In genomic region chr17:81891303-81891552, GRCh38 we compare ENCODE assay signal across 8 cellular contexts. TPM values are rescaled to one million over a fixed set of nuclear protein-coding genes. Genes with fewer than 3 reads are reported as not detected.
DNase-seq lines count a peak whose midpoint lies in the region; ATAC-seq, FAIRE-seq and TF ChIP-seq lines count a peak whose summit lies in the region.

No MANE protein-coding gene starts in this region.

- peak overlapping the region in 3 of 4 experiments; percentile 86 to 99 (median 95); a peak in 5 of 7 replicates for H3K9ac ChIP-seq in H1 (replicated peaks in 1 of 4; ENCODE audit: extremely low read depth in 1 of 4, low read depth in 3 of 4, low read length in 3 of 4)

- peaks cover 0 to 3% (median 2%) of the 10 kb centered on the region in 4 experiments; a peak in 5 of 7 replicates for H3K4me1 ChIP-seq in H1 (replicated peaks in 1 of 4; ENCODE audit: control insufficient read depth in 3 of 4, insufficient read depth in 4 of 4, low read length in 3 of 4)
- peaks cover 5% of the 10 kb centered on the region for H3K4me1 ChIP-seq in prostate gland (replicated peaks)

- no peak overlapping the region for H4K5ac ChIP-seq in H1 (ENCODE audit: insufficient read length, low read depth, low read length)

- FAIRE-seq in H1 (lab: Jason Lieb, UNC), result no peak

- H3K4me3 ChIP-seq in Jurkat, Clone E6-1 (ENCODE audit: low read length), result peak overlapping the region; percentile 91
- H3K4me3 ChIP-seq in H1 (ENCODE audit: extremely low read depth in 1 of 4, insufficient read depth in 2 of 4, low read depth in 3 of 4, low read length in 4 of 4) (peak overlapping the region; percentile 80 to 94 (median 88)), prostate gland (peak overlapping the region; percentile 96 to 99)

- TF ChIP-seq CTCF in H1 (IDR thresholded peaks at IDR 0.05; ENCODE audit: control extremely low read depth in 1 of 3, insufficient read depth in 1 of 3, low read depth in 1 of 3, low read length in 3 of 3), result no peak
- no peak for TF ChIP-seq CTCF in prostate gland (IDR thresholded peaks at IDR 0.05)

- no peak overlapping the region for H2BK12ac ChIP-seq in H1 (ENCODE audit: low read depth, low read length)

- H4K8ac ChIP-seq in H1 (ENCODE audit: extremely low read depth, insufficient read depth, low read length), result no peak overlapping the region

- peaks cover 5% of the 10 kb centered on the region; the same call in 1 of the 2 replicates for H3K23me2 ChIP-seq in H1 (ENCODE audit: low read depth, low read length)

- H2BK120ac ChIP-seq in H1 (replicated peaks; ENCODE audit: low read depth, low read length), result no peak overlapping the region

- WGBS in H1 (ENCODE audit: extremely low coverage in 1 of 2, insufficient coverage in 1 of 2, insufficient read length in 1 of 2, insufficient replicate concordance in 2 of 2, low coverage in 1 of 2, low lambda C conversion rate in 2 of 2, missing lambda C conversion rate in 1 of 2), 2 experiments, result 0% methylated on average over 3 of the region's 40 CpGs; no CpG with 5 or more reads in 1 of the 2 experiments
- WGBS in prostate gland, result no CpG with 5 or more reads among the region's 40 CpGs

- peaks cover 22 to 41% (median 33%) of the 10 kb centered on the region in 4 experiments for H3K36me3 ChIP-seq in H1 (ENCODE audit: control insufficient read depth in 2 of 4, insufficient read depth in 4 of 4, low read length in 3 of 4)
- peaks cover 5 to 14% of the 10 kb centered on the region in 2 donors for H3K36me3 ChIP-seq in prostate gland

- H3K4me2 ChIP-seq in H1 (ENCODE audit: insufficient read depth in 1 of 2, low read depth in 2 of 2, low read length in 2 of 2), result peak overlapping the region in 1 of 2 experiments; percentile 84; a peak in 2 of 4 replicates

- H3K56ac ChIP-seq in H1 (replicated peaks; ENCODE audit: insufficient read length, low read depth, low read length), result no peak overlapping the region

- TF ChIP-seq POLR2A in GM18505 (IDR thresholded peaks at IDR 0.05; ENCODE audit: borderline replicate concordance, extremely low read depth, insufficient read depth, insufficient read length), result no peak
- no peak; a peak in 1 of 3 replicates for TF ChIP-seq POLR2A in H1 (IDR thresholded peaks at IDR 0.05; ENCODE audit: control extremely low read depth in 1 of 2, low read depth in 2 of 2, low read length in 2 of 2)
- TF ChIP-seq POLR2A in prostate gland (IDR thresholded peaks at IDR 0.05), result no peak

- intact Hi-C loops in prostate gland (cut with DNase I), result no loop called here
- intact Hi-C loops in head of caudate nucleus (cut with DNase I), result no loop called here

- DNase-seq in Jurkat, Clone E6-1 (ENCODE audit: low read depth, low spot score), result no peak
- no peak for DNase-seq in H1 (ENCODE audit: low read depth in 1 of 2, low spot score in 2 of 2)
- no peak for DNase-seq in prostate gland (ENCODE audit: low spot score)
- DNase-seq in 8988T, result no peak
- DNase-seq in midbrain (lab: John Stamatoyannopoulos, UW), result no peak
- DNase-seq in stimulated activated CD4-positive, alpha-beta T cell treated with anti-CD3 and anti-CD28 coated beads, Interleukin-4, amount 100 ng/mL, for 24 hours, result no peak
- DNase-seq in head of caudate nucleus, result no peak

- no peak overlapping the region for H2BK15ac ChIP-seq in H1 (ENCODE audit: low read length)

- peaks cover 12 to 15% of the 10 kb centered on the region in 2 experiments for H4K20me1 ChIP-seq in H1 (replicated peaks in 1 of 2; ENCODE audit: control insufficient read depth in 1 of 2, insufficient read depth in 2 of 2, low read length in 2 of 2)

- no peak overlapping the region for H3K23ac ChIP-seq in H1 (ENCODE audit: insufficient read length)

- CTCF ChIA-PET in H1 (lab: Charles Lee; ENCODE audit: partially characterized antibody), result interaction anchor here (1.8 kb wide), 1 partner anchor 33 kb away, joined by 4 read pairs; no protein-coding TSS in a partner anchor

- H3K79me2 ChIP-seq in H1 (ENCODE audit: control insufficient read depth in 1 of 2, insufficient read depth in 2 of 2, low read length in 2 of 2), result peaks cover 8 to 37% of the 10 kb centered on the region in 2 experiments

- H3K4ac ChIP-seq in H1 (replicated peaks; ENCODE audit: insufficient read length, low read depth, low read length), result no peak overlapping the region

- H4K91ac ChIP-seq in H1 (replicated peaks; ENCODE audit: insufficient read length, low read length), result no peak overlapping the region

- no peak overlapping the region for H2AK5ac ChIP-seq in H1 (ENCODE audit: low read depth, low read length)

- no peak overlapping the region for H2AFZ ChIP-seq in H1 (ENCODE audit: low read length)

- TF ChIP-seq RAD21 in H1 (IDR thresholded peaks at IDR 0.05 in 1 of 2, conservative IDR thresholded peaks at IDR 0.05 in 1 of 2; ENCODE audit: low read depth in 2 of 2, low read length in 2 of 2), result no peak

- peak; percentile 27 for ATAC-seq in GM18505 (IDR thresholded peaks at IDR 0.05; ENCODE audit: unreplicated experiment)

- POLR2A ChIA-PET in H1 (lab: Charles Lee; ENCODE audit: partially characterized antibody), result interaction anchor here (0.6 to 12.3 kb wide), 11 partner anchors 11 to 629 kb away, joined by 3 to 151 read pairs (median 5); partner anchors contain the start of gene NPB

- H3K9me3 ChIP-seq in H1 (ENCODE audit: insufficient read depth in 2 of 2, low read depth in 1 of 2, low read length in 1 of 2), result no peaks in the 10 kb centered on the region
- H3K9me3 ChIP-seq in prostate gland, result no peaks in the 10 kb centered on the region

- no peaks in the 10 kb centered on the region for H3K27me3 ChIP-seq in H1 (replicated peaks in 1 of 4; ENCODE audit: control insufficient read depth in 3 of 4, extremely low read depth in 1 of 4, insufficient read depth in 3 of 4, low read length in 3 of 4)
- no peaks in the 10 kb centered on the region for H3K27me3 ChIP-seq in prostate gland (replicated peaks; ENCODE audit: insufficient read depth)

- no peak overlapping the region for H2BK20ac ChIP-seq in H1 (ENCODE audit: low read length)

- H2BK5ac ChIP-seq in H1 (ENCODE audit: low read depth, low read length), result no peak overlapping the region

- H3K14ac ChIP-seq in H1 (ENCODE audit: insufficient read length), result no peak overlapping the region

- TF ChIP-seq EP300 in H1 (IDR thresholded peaks at IDR 0.05; ENCODE audit: borderline replicate concordance in 1 of 2, low read depth in 2 of 2, low read length in 2 of 2), result no peak

- H3K79me1 ChIP-seq in H1 (ENCODE audit: low read depth, low read length), result peaks cover 18% of the 10 kb centered on the region

- H3K18ac ChIP-seq in H1 (ENCODE audit: extremely low read depth, low read length), result no peak overlapping the region

- H3K27ac ChIP-seq in H1 (ENCODE audit: low read depth, low read length), result peak overlapping the region; percentile 83; the same call in 1 of the 2 replicates
- H3K27ac ChIP-seq in prostate gland, result peak overlapping the region; percentile 79 to 92

RNA-seq across cellular contexts. Expression of gene ALYREF, which starts 0.2 kb away (rescaled TPM):
- polyA plus RNA-seq in Jurkat, Clone E6-1 (2012; ENCODE audit: insufficient read depth, insufficient read length), result 331 TPM
- 186 and 191 TPM in 2 replicates for total RNA-seq in H1 (2021; fragmentation: NEBNext Ultra II Directional; extraction: Animal tissue kit (Norgen Biotek cat#: 25700))
- polyA plus RNA-seq in H1 (2011; rRNA removed), result 83.8 and 118 TPM in 2 replicates
- 130 TPM for polyA plus RNA-seq in H1 (2011; cell fraction: cytosol; rRNA removed)
- polyA plus RNA-seq in H1 (2011; cell fraction: nucleus; rRNA removed), result 148 TPM
- polyA plus RNA-seq in H1 (2012, experiment 1 of 2), result 149 to 176 TPM (median 160 TPM) in 4 replicates
- 125 TPM for polyA plus RNA-seq in H1 (2012, experiment 2 of 2)
- polyA plus RNA-seq in H1 (2013, experiment 1 of 2), result 83.8 TPM
- polyA plus RNA-seq in H1 (2013, experiment 2 of 2), result 84.5 TPM
- 107 and 142 TPM in 2 replicates for polyA minus RNA-seq in H1 (2011; rRNA and poly(A)+ RNA removed)
- 69.6 TPM for polyA minus RNA-seq in H1 (2011; cell fraction: cytosol; rRNA and poly(A)+ RNA removed)
- polyA minus RNA-seq in H1 (2011; cell fraction: nucleus; rRNA and poly(A)+ RNA removed), result 53.1 TPM
- total RNA-seq in prostate gland, result 100 to 1,000 TPM in 1 of 2 donors, 10 to 100 TPM in 1; 83.9 to 108 TPM

RNA-seq across cellular contexts. Expression of gene ANAPC11, which starts 0.3 kb away (rescaled TPM):
- polyA plus RNA-seq in Jurkat, Clone E6-1 (2012; ENCODE audit: insufficient read depth, insufficient read length), result 177 TPM
- total RNA-seq in H1 (2021; fragmentation: NEBNext Ultra II Directional; extraction: Animal tissue kit (Norgen Biotek cat#: 25700)), result 176 and 182 TPM in 2 replicates
- polyA plus RNA-seq in H1 (2011; rRNA removed), result 963 and 1,221 TPM in 2 replicates
- polyA plus RNA-seq in H1 (2011; cell fraction: cytosol; rRNA removed), result 794 TPM
- 457 TPM for polyA plus RNA-seq in H1 (2011; cell fraction: nucleus; rRNA removed)
- polyA plus RNA-seq in H1 (2012, experiment 1 of 2), result 143 to 393 TPM (median 335 TPM) in 4 replicates
- polyA plus RNA-seq in H1 (2012, experiment 2 of 2), result 515 TPM
- polyA plus RNA-seq in H1 (2013, experiment 1 of 2), result 424 TPM
- polyA plus RNA-seq in H1 (2013, experiment 2 of 2), result 403 TPM
- 69.6 and 71.5 TPM in 2 replicates for polyA minus RNA-seq in H1 (2011; rRNA and poly(A)+ RNA removed)
- 84.5 TPM for polyA minus RNA-seq in H1 (2011; cell fraction: cytosol; rRNA and poly(A)+ RNA removed)
- polyA minus RNA-seq in H1 (2011; cell fraction: nucleus; rRNA and poly(A)+ RNA removed), result 82.7 TPM
- 100 to 1,000 TPM; 128 to 278 TPM for total RNA-seq in prostate gland

RNA-seq across cellular contexts. Expression of gene NPB, which starts 10.8 kb away (rescaled TPM):
- not detected for polyA plus RNA-seq in Jurkat, Clone E6-1 (2012; ENCODE audit: insufficient read depth, insufficient read length)
- 0.80 and 1.5 TPM in 2 replicates for total RNA-seq in H1 (2021; fragmentation: NEBNext Ultra II Directional; extraction: Animal tissue kit (Norgen Biotek cat#: 25700))
- 2.5 and 3.9 TPM in 2 replicates for polyA plus RNA-seq in H1 (2011; rRNA removed)
- 1.6 TPM for polyA plus RNA-seq in H1 (2011; cell fraction: cytosol; rRNA removed)
- polyA plus RNA-seq in H1 (2011; cell fraction: nucleus; rRNA removed), result 1.5 TPM
- polyA plus RNA-seq in H1 (2012, experiment 1 of 2), result 0.48 to 0.69 TPM (median 0.53 TPM) in 3 of 4 replicates, not detected in the other
- polyA plus RNA-seq in H1 (2012, experiment 2 of 2), result 0.91 TPM
- 1.6 TPM for polyA plus RNA-seq in H1 (2013, experiment 1 of 2)
- polyA plus RNA-seq in H1 (2013, experiment 2 of 2), result 1.3 TPM
- 0.80 and 1.0 TPM in 2 replicates for polyA minus RNA-seq in H1 (2011; rRNA and poly(A)+ RNA removed)
- polyA minus RNA-seq in H1 (2011; cell fraction: cytosol; rRNA and poly(A)+ RNA removed), result not detected
- polyA minus RNA-seq in H1 (2011; cell fraction: nucleus; rRNA and poly(A)+ RNA removed), result 3.9 TPM
- total RNA-seq in prostate gland, result 10 to 100 TPM in 1 of 2 donors, 1 to 10 TPM in 1; 9.8 to 10.9 TPM

RNA-seq across cellular contexts. Expression of gene PCYT2, which starts 20.0 kb away (rescaled TPM):
- 39.1 TPM for polyA plus RNA-seq in Jurkat, Clone E6-1 (2012; ENCODE audit: insufficient read depth, insufficient read length)
- 29.9 and 31.0 TPM in 2 replicates for total RNA-seq in H1 (2021; fragmentation: NEBNext Ultra II Directional; extraction: Animal tissue kit (Norgen Biotek cat#: 25700))
- 31.3 and 37.7 TPM in 2 replicates for polyA plus RNA-seq in H1 (2011; rRNA removed)
- polyA plus RNA-seq in H1 (2011; cell fraction: cytosol; rRNA removed), result 42.9 TPM
- 82.5 TPM for polyA plus RNA-seq in H1 (2011; cell fraction: nucleus; rRNA removed)
- 19.0 to 35.2 TPM (median 29.2 TPM) in 4 replicates for polyA plus RNA-seq in H1 (2012, experiment 1 of 2)
- 29.9 TPM for polyA plus RNA-seq in H1 (2012, experiment 2 of 2)
- polyA plus RNA-seq in H1 (2013, experiment 1 of 2), result 20.7 TPM
- polyA plus RNA-seq in H1 (2013, experiment 2 of 2), result 19.4 TPM
- 22.7 and 29.5 TPM in 2 replicates for polyA minus RNA-seq in H1 (2011; rRNA and poly(A)+ RNA removed)
- polyA minus RNA-seq in H1 (2011; cell fraction: cytosol; rRNA and poly(A)+ RNA removed), result 17.1 TPM
- 46.4 TPM for polyA minus RNA-seq in H1 (2011; cell fraction: nucleus; rRNA and poly(A)+ RNA removed)
- total RNA-seq in prostate gland, result 10 to 100 TPM; 51.4 to 69.2 TPM

RNA-seq across cellular contexts. Expression of gene ARHGDIA, which starts 20.1 kb away (rescaled TPM):
- 572 TPM for polyA plus RNA-seq in Jurkat, Clone E6-1 (2012; ENCODE audit: insufficient read depth, insufficient read length)
- 217 and 246 TPM in 2 replicates for total RNA-seq in H1 (2021; fragmentation: NEBNext Ultra II Directional; extraction: Animal tissue kit (Norgen Biotek cat#: 25700))
- polyA plus RNA-seq in H1 (2011; rRNA removed), result 62.4 and 155 TPM in 2 replicates
- 39.2 TPM for polyA plus RNA-seq in H1 (2011; cell fraction: cytosol; rRNA removed)
- polyA plus RNA-seq in H1 (2011; cell fraction: nucleus; rRNA removed), result 107 TPM
- 161 to 279 TPM (median 213 TPM) in 4 replicates for polyA plus RNA-seq in H1 (2012, experiment 1 of 2)
- polyA plus RNA-seq in H1 (2012, experiment 2 of 2), result 154 TPM
- 184 TPM for polyA plus RNA-seq in H1 (2013, experiment 1 of 2)
- polyA plus RNA-seq in H1 (2013, experiment 2 of 2), result 192 TPM
- 14.2 and 21.5 TPM in 2 replicates for polyA minus RNA-seq in H1 (2011; rRNA and poly(A)+ RNA removed)
- 58.5 TPM for polyA minus RNA-seq in H1 (2011; cell fraction: cytosol; rRNA and poly(A)+ RNA removed)
- polyA minus RNA-seq in H1 (2011; cell fraction: nucleus; rRNA and poly(A)+ RNA removed), result 44.3 TPM
- 100 to 1,000 TPM; 193 to 274 TPM for total RNA-seq in prostate gland
